In genomic region chr7:138875794-138876193, GRCh38 we compare ENCODE assay signal across 8 cellular contexts.
DNase-seq lines count a peak whose midpoint lies in the region; TF ChIP-seq lines count a peak whose summit lies in the region.

No MANE protein-coding gene starts in this region.

- 79% methylated on average over 9 of the region's 9 CpGs for WGBS in suprapubic skin

- TF ChIP-seq POLR2A in suprapubic skin (IDR thresholded peaks at IDR 0.05), result no peak

- DNase-seq in Daoy (ENCODE audit: low read depth), result peak; percentile 91
- peak; percentile 57 for DNase-seq in T-helper 22 cell (ENCODE audit: low read depth)
- peak; percentile 62 for DNase-seq in activated naive CD8-positive, alpha-beta T cell treated with anti-CD3 and anti-CD28 coated beads for 36 hours
- DNase-seq in stimulated activated CD4-positive, alpha-beta T cell treated with anti-CD3 and anti-CD28 coated beads, Interleukin-12 subunit alpha, Interleukin-12 subunit beta, amount 100 ng/mL, for 4 hours, result peak; percentile 23
- no peak for DNase-seq in anterior cingulate cortex (lab: John Stamatoyannopoulos, UW)
- DNase-seq in KG1 (lab: John Stamatoyannopoulos, UW), result no peak
- no peak for DNase-seq in suprapubic skin (ENCODE audit: low spot score in 2 of 2)
- no peak for DNase-seq in HAP-1 (ENCODE audit: low spot score in 2 of 2)

- TF ChIP-seq EP300 in suprapubic skin (IDR thresholded peaks at IDR 0.05), result no peak

- no peaks in the 10 kb centered on the region for H3K36me3 Mint-ChIP-seq in activated naive CD8-positive, alpha-beta T cell treated with anti-CD3 and anti-CD28 coated beads for 36 hours

- H3K36me3 ChIP-seq in suprapubic skin (peaks cover 4% of the 10 kb centered on the region), HAP-1 (replicated peaks) (no peaks in the 10 kb centered on the region)

- no peaks in the 10 kb centered on the region for H3K9me3 Mint-ChIP-seq in activated naive CD8-positive, alpha-beta T cell treated with anti-CD3 and anti-CD28 coated beads for 36 hours

- no peaks in the 10 kb centered on the region for H3K27me3 ChIP-seq in suprapubic skin
- no peaks in the 10 kb centered on the region for H3K27me3 ChIP-seq in HAP-1 (ENCODE audit: low read depth)

- H3K4me3 Mint-ChIP-seq in activated naive CD8-positive, alpha-beta T cell treated with anti-CD3 and anti-CD28 coated beads for 36 hours, result no peak overlapping the region

- no peak overlapping the region for H3K4me3 ChIP-seq in suprapubic skin
- no peak overlapping the region for H3K4me3 ChIP-seq in HAP-1

- no peak overlapping the region for H3K27ac ChIP-seq in suprapubic skin

- peak overlapping the region; percentile 63 for H3K27ac Mint-ChIP-seq in activated naive CD8-positive, alpha-beta T cell treated with anti-CD3 and anti-CD28 coated beads for 36 hours

- no peak for TF ChIP-seq CTCF in suprapubic skin (IDR thresholded peaks at IDR 0.05)

- peaks cover 12% of the 10 kb centered on the region for H3K4me1 Mint-ChIP-seq in activated naive CD8-positive, alpha-beta T cell treated with anti-CD3 and anti-CD28 coated beads for 36 hours

- in situ Hi-C loops in HAP-1 (cut with MboI; ENCODE audit: low sequenced_read_pairs), result no loop called here

- H3K4me1 ChIP-seq in suprapubic skin (peaks cover 1% of the 10 kb centered on the region), HAP-1 (no peaks in the 10 kb centered on the region)

- H3K27me3 Mint-ChIP-seq in activated naive CD8-positive, alpha-beta T cell treated with anti-CD3 and anti-CD28 coated beads for 36 hours, result no peaks in the 10 kb centered on the region

- H3K9me3 ChIP-seq in suprapubic skin (no peaks in the 10 kb centered on the region), HAP-1 (no peaks in the 10 kb centered on the region)

Comparison
In these comparisons a context has a peak if more than half of its experiments do, and no peak if none do; other contexts are left out.
1. DNase-seq: peak in Daoy (single experiment), T-helper 22 cell (single experiment), activated naive CD8-positive, alpha-beta T cell treated with anti-CD3 and anti-CD28 coated beads for 36 hours (single experiment) and stimulated activated CD4-positive, alpha-beta T cell treated with anti-CD3 and anti-CD28 coated beads, Interleukin-12 subunit alpha, Interleukin-12 subunit beta, amount 100 ng/mL, for 4 hours (single experiment); none in anterior cingulate cortex (0 of 58), KG1 (single experiment), suprapubic skin (0 of 2) and HAP-1 (0 of 2).